Comparison of ENCODE assay signal across 8 cellular contexts in genomic region chr5:6729400-6730310, GRCh38. TPM values are rescaled to one million over a fixed set of nuclear protein-coding genes. Genes with fewer than 3 reads are reported as not detected.
A peak's percentile ranks its signal among the peaks of the same experiment; 100 is the strongest.
DNase-seq lines count a peak whose midpoint lies in the region; ATAC-seq, FAIRE-seq and TF ChIP-seq lines count a peak whose summit lies in the region.

No MANE protein-coding gene starts in this region.

- H3K36me3 Mint-ChIP-seq in activated naive CD4-positive, alpha-beta T cell treated with anti-CD3 and anti-CD28 coated beads, Interleukin-2, amount 10 ng/mL, durations not matched to agents 7 days and 5 days: peaks cover 16% of the 10 kb centered on the region
- H3K36me3 Mint-ChIP-seq in WTC11 (no peaks in the 10 kb centered on the region), type B pancreatic cell (peaks cover 7% of the 10 kb centered on the region)

- H3K27ac Mint-ChIP-seq in activated naive CD4-positive, alpha-beta T cell treated with anti-CD3 and anti-CD28 coated beads, Interleukin-2, amount 10 ng/mL, durations not matched to agents 7 days and 5 days: peak overlapping the region; percentile 81
- no peak overlapping the region for H3K27ac Mint-ChIP-seq in WTC11
- H3K27ac Mint-ChIP-seq in type B pancreatic cell: no peak overlapping the region

- WGBS in small intestine, 3 donors: 21 to 54% (median 40%) methylated on average over 12 of the region's 12 CpGs

- FAIRE-seq in small intestine (lab: Jason Lieb, UNC): no peak

- peak overlapping the region; percentile 5 to 61 for H3K27ac ChIP-seq in small intestine (ENCODE audit: low read depth in 1 of 2, low read length in 1 of 2)

- TF ChIP-seq CTCF in WTC11 (IDR thresholded peaks at IDR 0.05) (no peak), type B pancreatic cell (conservative IDR thresholded peaks at IDR 0.05) (no peak)

- CTCF ChIA-PET in activated naive CD4-positive, alpha-beta T cell treated with anti-CD3 and anti-CD28 coated beads, Interleukin-2, amount 10 ng/mL, durations not matched to agents 7 days and 5 days (lab: Charles Lee): interaction anchor here (0.9 to 2.0 kb wide), 3 partner anchors 14 to 244 kb away, joined by 3 to 6 read pairs (median 3); no protein-coding TSS in a partner anchor
- CTCF ChIA-PET in WTC11 (lab: Charles Lee): interaction anchor here (0.6 to 2.7 kb wide), 3 partner anchors 17 to 373 kb away, joined by 3 to 8 read pairs (median 3); no protein-coding TSS in a partner anchor

- peak; percentile 58 for DNase-seq in NCI-H524 treated with DMSO at 0.1 percent for 48 hours (lab: John Stamatoyannopoulos, UW)
- DNase-seq in activated naive CD4-positive, alpha-beta T cell treated with anti-CD3 and anti-CD28 coated beads, Interleukin-2, amount 10 ng/mL, durations not matched to agents 7 days and 5 days: peak; percentile 68
- DNase-seq in small intestine: peak; percentile 62
- DNase-seq in WTC11 (ENCODE audit: low spot score): no peak
- DNase-seq in type B pancreatic cell (ENCODE audit: extremely low spot score, unreplicated experiment): no peak

- no peak overlapping the region for H3K4me3 ChIP-seq in small intestine (ENCODE audit: low read depth in 1 of 2, low read length in 2 of 2)

- H3K27me3 Mint-ChIP-seq in activated naive CD4-positive, alpha-beta T cell treated with anti-CD3 and anti-CD28 coated beads, Interleukin-2, amount 10 ng/mL, durations not matched to agents 7 days and 5 days: no peaks in the 10 kb centered on the region
- H3K27me3 Mint-ChIP-seq in WTC11 (ENCODE audit: low read depth) (no peaks in the 10 kb centered on the region), type B pancreatic cell (no peaks in the 10 kb centered on the region)

- no peaks in the 10 kb centered on the region for H3K9me3 ChIP-seq in small intestine (ENCODE audit: control insufficient read depth, low read depth)

- ATAC-seq in GM21390 (IDR thresholded peaks at IDR 0.05; ENCODE audit: unreplicated experiment): peak; percentile 22
- ATAC-seq in WTC11: no peak
- ATAC-seq in GM21619 (IDR thresholded peaks at IDR 0.05; ENCODE audit: unreplicated experiment): no peak
- ATAC-seq in HG02870 (IDR thresholded peaks at IDR 0.05; ENCODE audit: unreplicated experiment): no peak

- peaks cover 65% of the 10 kb centered on the region for H3K4me1 Mint-ChIP-seq in activated naive CD4-positive, alpha-beta T cell treated with anti-CD3 and anti-CD28 coated beads, Interleukin-2, amount 10 ng/mL, durations not matched to agents 7 days and 5 days
- H3K4me1 Mint-ChIP-seq in WTC11 (peaks cover 61% of the 10 kb centered on the region), type B pancreatic cell (ENCODE audit: unreplicated experiment) (peaks cover 63% of the 10 kb centered on the region)

- peaks cover 14 to 22% of the 10 kb centered on the region in 2 donors for H3K4me1 ChIP-seq in small intestine (ENCODE audit: control insufficient read depth in 2 of 2, insufficient read depth in 1 of 2, low read depth in 1 of 2, low read length in 1 of 2)

- peaks cover 0 to 4% of the 10 kb centered on the region in 2 donors for H3K36me3 ChIP-seq in small intestine (ENCODE audit: control insufficient read depth in 2 of 2, insufficient read depth in 2 of 2, low read length in 2 of 2)

- H3K27me3 ChIP-seq in small intestine (ENCODE audit: control insufficient read depth in 2 of 2, insufficient read depth in 2 of 2, low read length in 2 of 2): no peaks in the 10 kb centered on the region

- H3K9me3 Mint-ChIP-seq in activated naive CD4-positive, alpha-beta T cell treated with anti-CD3 and anti-CD28 coated beads, Interleukin-2, amount 10 ng/mL, durations not matched to agents 7 days and 5 days: no peaks in the 10 kb centered on the region
- H3K9me3 Mint-ChIP-seq in WTC11 (no peaks in the 10 kb centered on the region), type B pancreatic cell (no peaks in the 10 kb centered on the region)

- peak overlapping the region; percentile 7 for H3K4me3 Mint-ChIP-seq in activated naive CD4-positive, alpha-beta T cell treated with anti-CD3 and anti-CD28 coated beads, Interleukin-2, amount 10 ng/mL, durations not matched to agents 7 days and 5 days
- H3K4me3 Mint-ChIP-seq in WTC11: no peak overlapping the region
- no peak overlapping the region for H3K4me3 Mint-ChIP-seq in type B pancreatic cell

- POLR2A ChIA-PET in WTC11 (lab: Charles Lee): no interaction called here

TF ChIP-seq in WTC11, 78 proteins besides CTCF, POLR2A, EP300 and RAD21:
- no peak for TF ChIP-seq ZNF396 (CRISPR knock-in tag; IDR thresholded peaks at IDR 0.05; ENCODE audit: borderline replicate concordance)
- no peak for TF ChIP-seq STAT6 (CRISPR knock-in tag; conservative IDR thresholded peaks at IDR 0.05; ENCODE audit: low read depth)
- TF ChIP-seq EMX1 (CRISPR knock-in tag; IDR thresholded peaks at IDR 0.05): no peak
- no peak for TF ChIP-seq NR1H2 (CRISPR knock-in tag; IDR thresholded peaks at IDR 0.05)
- no peak for TF ChIP-seq SP1 (CRISPR knock-in tag; conservative IDR thresholded peaks at IDR 0.05)
- TF ChIP-seq ERG (CRISPR knock-in tag; IDR thresholded peaks at IDR 0.05): no peak
- no peak for TF ChIP-seq CBFB (CRISPR knock-in tag; IDR thresholded peaks at IDR 0.05; ENCODE audit: low read depth)
- TF ChIP-seq PRDM15 (CRISPR knock-in tag; IDR thresholded peaks at IDR 0.05): no peak
- no peak for TF ChIP-seq E2F4 (CRISPR knock-in tag; IDR thresholded peaks at IDR 0.05; ENCODE audit: borderline replicate concordance, low read depth)
- no peak for TF ChIP-seq IRF2 (CRISPR knock-in tag; IDR thresholded peaks at IDR 0.05; ENCODE audit: borderline replicate concordance, low read depth)

RNA-seq across cellular contexts. Expression of gene TENT4A, which starts 16.4 kb away (rescaled TPM):
- 10 to 100 TPM in 2 of 3 donors, 1 to 10 TPM in 1; 8.6 to 12.3 (median 10.0) TPM for polyA plus RNA-seq in small intestine
- total RNA-seq in WTC11 (2021) (28.7 to 29.4 TPM (median 29.2 TPM) in 3 replicates), type B pancreatic cell (ENCODE audit: low replicate concordance) (21.7 and 34.1 TPM in 2 replicates)

Comparison
In these comparisons a context has a peak if more than half of its experiments do, and no peak if none do; other contexts are left out.
1. DNase-seq: peak in NCI-H524 treated with DMSO at 0.1 percent for 48 hours (single experiment), activated naive CD4-positive, alpha-beta T cell treated with anti-CD3 and anti-CD28 coated beads, Interleukin-2, amount 10 ng/mL, durations not matched to agents 7 days and 5 days (single experiment) and small intestine (single experiment); none in WTC11 (single experiment) and type B pancreatic cell (single experiment).